23 cellular contexts compared by ENCODE assay signal in the genomic region with DNA sequence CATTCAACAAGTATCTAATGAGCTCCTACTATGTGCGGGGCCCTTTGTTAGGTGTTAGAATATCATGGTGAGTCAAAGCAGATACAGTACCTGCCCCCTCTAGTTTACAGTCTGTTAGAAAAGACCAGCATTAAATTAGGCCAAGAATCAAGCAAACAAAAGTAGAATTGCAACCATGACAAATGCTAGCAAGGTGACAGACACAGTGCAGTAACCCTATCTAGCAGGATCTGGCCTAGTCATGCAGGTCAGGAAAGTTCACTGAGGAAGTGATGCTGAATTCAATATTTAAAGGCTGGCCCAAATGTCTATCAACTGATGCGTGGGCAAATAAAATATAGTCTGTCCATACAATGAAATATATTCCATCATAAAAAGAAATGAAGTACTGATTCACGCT.
DNase-seq lines count a peak whose midpoint lies in the region; ATAC-seq, FAIRE-seq and TF ChIP-seq lines count a peak whose summit lies in the region.
"Had no signal": no experiment of that assay in that cellular context is flagged by ENCODE, and none has a peak within 500 bp of the region (broad histone marks: within the 10 kb centered on the region; RNA-seq: fewer than 3 reads in every experiment).

No MANE protein-coding gene starts in this region.

- no peak overlapping the region for H4K8ac ChIP-seq in mesendoderm (ENCODE audit: low read depth, low read length)

- FAIRE-seq in GM12891 (lab: Jason Lieb, UNC), result no peak
- FAIRE-seq: A549, D721Med, GM12892, GM18507, GM19239 had no signal

- H3K4me1 ChIP-seq in mesendoderm (ENCODE audit: control insufficient read depth, low read depth, low read length) (peaks cover 4% of the 10 kb centered on the region), gastrocnemius medialis (peaks cover 55 to 65% of the 10 kb centered on the region in 2 donors)
- H3K4me1 ChIP-seq: A549; BLaER1 treated with 17β-estradiol and CSF1 and Interleukin-3, amounts not matched to agents 10 nM and 100 nM; Caco-2 had no signal

- no peak overlapping the region for H3K56ac ChIP-seq in mesendoderm (ENCODE audit: low read length)

- H3K23ac ChIP-seq in mesendoderm (ENCODE audit: low read length), result no peak overlapping the region

- H3K18ac ChIP-seq in mesendoderm (ENCODE audit: low read length), result no peak overlapping the region

- in situ Hi-C loops in gastrocnemius medialis (cut with MboI; ENCODE audit: low sequenced_read_pairs in 4 of 4), result no loop called here

- intact Hi-C loops in gastrocnemius medialis (cut with DNase I; ENCODE audit: low total_unique reads), result no loop called here

- H3K79me2 ChIP-seq in mesendoderm (ENCODE audit: control insufficient read depth, insufficient read depth, low read length), result no peaks in the 10 kb centered on the region

- H3K36me3 ChIP-seq in mesendoderm (ENCODE audit: control insufficient read depth, insufficient read depth, low read length), result no peaks in the 10 kb centered on the region
- H3K36me3 ChIP-seq in gastrocnemius medialis, result no peaks in the 10 kb centered on the region
- H3K36me3 ChIP-seq: BLaER1 treated with 17β-estradiol and CSF1 and Interleukin-3, amounts not matched to agents 10 nM and 100 nM had no signal

- H3K27ac ChIP-seq in mesendoderm (ENCODE audit: low read depth, low read length) (no peak overlapping the region), gastrocnemius medialis (peak overlapping the region; percentile 44 to 75 (median 60))
- H3K27ac ChIP-seq: 22Rv1; A549; BLaER1 treated with 17β-estradiol and CSF1 and Interleukin-3, amounts not matched to agents 10 nM and 100 nM; C4-2B had no signal

- no peak overlapping the region for H3K4me2 ChIP-seq in mesendoderm (ENCODE audit: low read length)
- H3K4me2 ChIP-seq: A549; BLaER1 treated with 17β-estradiol and CSF1 and Interleukin-3, amounts not matched to agents 10 nM and 100 nM had no signal

- TF ChIP-seq CTCF in gastrocnemius medialis (IDR thresholded peaks at IDR 0.05 in 4 of 5, conservative IDR thresholded peaks at IDR 0.05 in 1 of 5), result no peak

- TF ChIP-seq POLR2A in GM12891 (IDR thresholded peaks at IDR 0.05; ENCODE audit: low read depth, low read length) (no peak), gastrocnemius medialis (IDR thresholded peaks at IDR 0.05) (no peak)

- H2AK5ac ChIP-seq in mesendoderm (ENCODE audit: low read length), result no peak overlapping the region

- no peak overlapping the region for H3K9ac ChIP-seq in mesendoderm (ENCODE audit: low read length)
- H3K9ac ChIP-seq: BLaER1 treated with 17β-estradiol and CSF1 and Interleukin-3, amounts not matched to agents 10 nM and 100 nM had no signal

- H2BK120ac ChIP-seq in mesendoderm (ENCODE audit: low read depth, low read length), result no peak overlapping the region

- H3K4me3 ChIP-seq in mesendoderm (ENCODE audit: low read length) (no peak overlapping the region), gastrocnemius medialis (no peak overlapping the region)
- H3K4me3 ChIP-seq: A549; BLaER1 treated with 17β-estradiol and CSF1 and Interleukin-3, amounts not matched to agents 10 nM and 100 nM had no signal

- no peaks in the 10 kb centered on the region for H3K9me3 ChIP-seq in gastrocnemius medialis
- H3K9me3 ChIP-seq: A549; BLaER1 treated with 17β-estradiol and CSF1 and Interleukin-3, amounts not matched to agents 10 nM and 100 nM; Caco-2 had no signal

- no peak overlapping the region for H2BK5ac ChIP-seq in mesendoderm (ENCODE audit: low read length)

- ATAC-seq in gastrocnemius medialis (no peak), GM18868 (IDR thresholded peaks at IDR 0.05; ENCODE audit: unreplicated experiment) (no peak)
- ATAC-seq: A549; CD8-positive, alpha-beta T cell had no signal

- H4K5ac ChIP-seq in mesendoderm (ENCODE audit: low read length), result no peak overlapping the region

- no peak overlapping the region for H2BK15ac ChIP-seq in mesendoderm (replicated peaks; ENCODE audit: low read depth)

- H3K27me3 ChIP-seq in mesendoderm (ENCODE audit: insufficient read depth, low read length, poor library complexity) (no peaks in the 10 kb centered on the region), gastrocnemius medialis (no peaks in the 10 kb centered on the region)
- H3K27me3 ChIP-seq: BLaER1 treated with 17β-estradiol and CSF1 and Interleukin-3, amounts not matched to agents 10 nM and 100 nM had no signal

- H3K79me1 ChIP-seq in mesendoderm (ENCODE audit: low read length), result no peaks in the 10 kb centered on the region

- no CpG with 5 or more reads among the region's 3 CpGs for WGBS in mesendoderm (ENCODE audit: extremely low coverage, insufficient coverage, low lambda C conversion rate)

- DNase-seq in GM12891 (ENCODE audit: insufficient read length, low spot score) (no peak), mesendoderm (peak; percentile 62), gastrocnemius medialis (no peak)
- no peak for DNase-seq in activated CD4-positive, alpha-beta T cell treated with anti-CD3 and anti-CD28 coated beads, Interleukin-2, amount 50 U/mL, for 1 hour
- DNase-seq: AML-193; Caco-2; Calu3; CD4-positive, alpha-beta T cell; CD8-positive, alpha-beta T cell; DMS53; DMS79; DND-41; EL; GDM1 had no signal

- no peak overlapping the region for H3K4ac ChIP-seq in mesendoderm (ENCODE audit: low read depth, low read length)

TF ChIP-seq in GM12891, 5 proteins besides CTCF, POLR2A, EP300 and RAD21:
- TF ChIP-seq TAF1 (IDR thresholded peaks at IDR 0.05; ENCODE audit: low read depth, low read length) (no peak), POU2F2 (IDR thresholded peaks at IDR 0.05; ENCODE audit: low read depth, low read length) (no peak), SPI1 (IDR thresholded peaks at IDR 0.05; ENCODE audit: low read depth, low read length) (peak; percentile 58)
